8 cellular contexts compared by ENCODE assay signal in the genomic region with DNA sequence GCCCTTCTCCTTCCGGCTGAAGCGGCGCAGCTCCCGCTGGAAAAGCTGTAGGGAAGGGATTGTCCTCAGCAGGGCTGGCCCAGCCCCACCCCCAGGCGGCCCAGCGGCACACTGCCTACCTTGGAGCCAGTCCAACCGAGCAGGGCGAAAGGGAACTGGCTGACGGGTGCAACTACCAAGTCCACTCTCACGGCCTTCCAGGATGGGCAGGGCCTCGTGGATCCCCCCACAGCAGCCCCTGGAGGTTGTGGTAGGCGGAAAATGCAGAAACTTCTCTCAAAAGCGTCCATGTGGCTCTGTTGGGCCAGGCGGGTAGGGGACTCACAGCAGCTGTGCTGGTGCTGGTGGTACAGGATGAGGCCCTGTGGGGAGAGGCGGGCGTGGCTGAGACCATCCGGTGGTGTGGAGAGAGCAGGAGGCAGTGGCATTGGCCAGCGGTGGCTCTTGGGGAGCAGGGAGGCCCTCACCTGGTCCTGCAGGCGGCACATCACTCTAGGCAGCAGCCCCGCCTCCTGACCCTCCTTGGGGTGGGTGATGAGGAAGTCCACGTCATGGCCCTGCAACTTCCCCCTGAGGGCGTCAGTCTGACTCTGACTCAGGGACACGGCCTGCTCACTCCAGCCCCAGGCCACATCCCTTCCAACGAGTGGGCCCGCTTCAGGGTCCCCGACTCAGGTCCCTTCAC. TPM values are rescaled to one million over a fixed set of nuclear protein-coding genes. Genes with fewer than 3 reads are reported as not detected.
DNase-seq lines count a peak whose midpoint lies in the region; ATAC-seq and TF ChIP-seq lines count a peak whose summit lies in the region.

No MANE protein-coding gene starts in this region.

- peaks cover 38% of the 10 kb centered on the region for H3K4me1 Mint-ChIP-seq in memory B cell

- POLR2A ChIA-PET in PC-3 (lab: Charles Lee; ENCODE audit: unreplicated experiment) = no interaction called here

- peak; percentile 47 for ATAC-seq in GM21528 (IDR thresholded peaks at IDR 0.05; ENCODE audit: low FRiP score, unreplicated experiment)
- peak; percentile 63 for ATAC-seq in PC-3
- ATAC-seq in memory B cell (ENCODE audit: low read depth) = peak; percentile 97

- peaks cover 5% of the 10 kb centered on the region; the same call in 1 of the 2 replicates for H3K79me2 ChIP-seq in PC-3 (ENCODE audit: low read length)

- peak overlapping the region; percentile 57 for H2AFZ ChIP-seq in PC-3 (ENCODE audit: low read length)

- no TSS peak for BruUV-seq in PC-3 (replicated peaks; lab: Mats Ljungman, UMichigan)

- H3K4me2 ChIP-seq in BLaER1 = peak overlapping the region; percentile 90
- peak overlapping the region; percentile 93 for H3K4me2 ChIP-seq in PC-3 (ENCODE audit: low read length)

- H3K9me2 ChIP-seq in PC-3 (replicated peaks; ENCODE audit: low read length) = no peaks in the 10 kb centered on the region

- peaks cover 1% of the 10 kb centered on the region for H3K9me3 Mint-ChIP-seq in memory B cell

- H3K4me1 ChIP-seq in BLaER1 (peaks cover 89% of the 10 kb centered on the region), PC-3 (ENCODE audit: insufficient read depth, low read length) (peaks cover 49% of the 10 kb centered on the region)

- peaks cover 18% of the 10 kb centered on the region for H3K36me3 Mint-ChIP-seq in memory B cell

- no peak for TF ChIP-seq CTCF in PC-3 (conservative IDR thresholded peaks at IDR 0.05; ENCODE audit: low read depth, low read length)

- peak overlapping the region; percentile 55 for H3K4me3 ChIP-seq in BLaER1
- H3K4me3 ChIP-seq in PC-3 (ENCODE audit: low read length) = peak overlapping the region; percentile 67

- CTCF ChIA-PET in PC-3 (lab: Charles Lee) = no interaction called here

- peak overlapping the region; percentile 81 for H3K27ac ChIP-seq in BLaER1
- peak overlapping the region; percentile 99 for H3K27ac ChIP-seq in PC-3 (ENCODE audit: low read length)
- peak overlapping the region; percentile 82 for H3K27ac ChIP-seq in caudate nucleus (ENCODE audit: low read depth, low read length)
- H3K27ac ChIP-seq in substantia nigra (ENCODE audit: low read depth, low read length, poor library complexity, severe bottlenecking) = peak overlapping the region; percentile 82

- DNase-seq in PC-3 (peak; percentile 87), caudate nucleus (lab: John Stamatoyannopoulos, UW) (peak in 53 of 61 donors; percentile 22 to 76 (median 47)), memory B cell (ENCODE audit: low spot score in 2 of 2) (peak; percentile 72 to 80), substantia nigra (lab: John Stamatoyannopoulos, UW) (peak in 46 of 49 donors; percentile 21 to 86 (median 67)), COLO668 (lab: John Stamatoyannopoulos, UW; ENCODE audit: unreplicated experiment) (no peak)
- no peak for DNase-seq in stimulated activated naive CD4-positive, alpha-beta T cell (lab: John Stamatoyannopoulos, UW)

- no peaks in the 10 kb centered on the region for H3K27me3 Mint-ChIP-seq in memory B cell

- peaks cover 12% of the 10 kb centered on the region for H3F3A ChIP-seq in PC-3 (ENCODE audit: low read length, unreplicated experiment)

- intact Hi-C loops in PC-3 (cut with micrococcal nuclease) = no loop called here

- peaks cover 75% of the 10 kb centered on the region for H3K36me3 ChIP-seq in BLaER1
- H3K36me3 ChIP-seq in PC-3 (ENCODE audit: low read depth, low read length) = peaks cover 16% of the 10 kb centered on the region; the same call in 1 of the 2 replicates

- H3K27me3 ChIP-seq in BLaER1 (no peaks in the 10 kb centered on the region), PC-3 (ENCODE audit: low read length) (no peaks in the 10 kb centered on the region)

- H3K9ac ChIP-seq in BLaER1 = peak overlapping the region; percentile 73
- H3K9ac ChIP-seq in PC-3 (ENCODE audit: low read length) = peak overlapping the region; percentile 91

- H3K27ac Mint-ChIP-seq in memory B cell = peak overlapping the region; percentile 96

- peaks cover 8% of the 10 kb centered on the region; the same call in 1 of the 2 replicates for H4K20me1 ChIP-seq in BLaER1
- no peaks in the 10 kb centered on the region for H4K20me1 ChIP-seq in PC-3 (ENCODE audit: low read length)

- H3K9me3 ChIP-seq in BLaER1 (no peaks in the 10 kb centered on the region), PC-3 (ENCODE audit: low read length) (no peaks in the 10 kb centered on the region)

- H3K4me3 Mint-ChIP-seq in memory B cell = peak overlapping the region; percentile 47

RNA-seq across cellular contexts. Expression of a gene that starts 8.4 kb away (rescaled TPM):
- total RNA-seq in PC-3 (2014; rRNA removed) = 0.35 and 0.95 TPM in 2 replicates

RNA-seq across cellular contexts. Expression of a gene that starts 8.5 kb away (rescaled TPM):
- total RNA-seq in PC-3 (2014; rRNA removed) = 19.6 and 21.2 TPM in 2 replicates

RNA-seq across cellular contexts. Expression of a gene that starts 29.3 kb away (rescaled TPM):
- 108 and 152 TPM in 2 replicates for total RNA-seq in PC-3 (2014; rRNA removed)

RNA-seq across cellular contexts. Expression of a gene that starts 30.3 kb away (rescaled TPM):
- not detected in 2 replicates for total RNA-seq in PC-3 (2014; rRNA removed)

RNA-seq across cellular contexts. Expression of a gene that starts 49.5 kb away (rescaled TPM):
- 224 and 225 TPM in 2 replicates for total RNA-seq in PC-3 (2014; rRNA removed)

Comparison
In these comparisons a context has a peak if more than half of its experiments do, and no peak if none do; other contexts are left out.
1. ATAC-seq: peak in every context shown above with its lines; median percentile 97 in memory B cell; 63 in PC-3; 47 in GM21528.
2. DNase-seq: peak in PC-3 (single experiment), caudate nucleus (53 of 61), memory B cell (2 of 2) and substantia nigra (46 of 49); none in COLO668 (single experiment) and stimulated activated naive CD4-positive, alpha-beta T cell (0 of 6).
3. Peak in every context shown above with its lines, with median percentiles within 50 percentile points of each other: H3K27ac ChIP-seq.